In genomic region chr19:10226021-10226375, GRCh38 we compare ENCODE assay signal across 1 cellular context.
TF ChIP-seq lines count a peak whose summit lies in the region.

No MANE protein-coding gene starts in this region.

TF ChIP-seq in GM23338, 12 proteins besides CTCF, POLR2A, EP300 and RAD21:
- TF ChIP-seq STAT1 (IDR thresholded peaks at IDR 0.05; ENCODE audit: unreplicated experiment): no peak
- TF ChIP-seq, protein P1, sequence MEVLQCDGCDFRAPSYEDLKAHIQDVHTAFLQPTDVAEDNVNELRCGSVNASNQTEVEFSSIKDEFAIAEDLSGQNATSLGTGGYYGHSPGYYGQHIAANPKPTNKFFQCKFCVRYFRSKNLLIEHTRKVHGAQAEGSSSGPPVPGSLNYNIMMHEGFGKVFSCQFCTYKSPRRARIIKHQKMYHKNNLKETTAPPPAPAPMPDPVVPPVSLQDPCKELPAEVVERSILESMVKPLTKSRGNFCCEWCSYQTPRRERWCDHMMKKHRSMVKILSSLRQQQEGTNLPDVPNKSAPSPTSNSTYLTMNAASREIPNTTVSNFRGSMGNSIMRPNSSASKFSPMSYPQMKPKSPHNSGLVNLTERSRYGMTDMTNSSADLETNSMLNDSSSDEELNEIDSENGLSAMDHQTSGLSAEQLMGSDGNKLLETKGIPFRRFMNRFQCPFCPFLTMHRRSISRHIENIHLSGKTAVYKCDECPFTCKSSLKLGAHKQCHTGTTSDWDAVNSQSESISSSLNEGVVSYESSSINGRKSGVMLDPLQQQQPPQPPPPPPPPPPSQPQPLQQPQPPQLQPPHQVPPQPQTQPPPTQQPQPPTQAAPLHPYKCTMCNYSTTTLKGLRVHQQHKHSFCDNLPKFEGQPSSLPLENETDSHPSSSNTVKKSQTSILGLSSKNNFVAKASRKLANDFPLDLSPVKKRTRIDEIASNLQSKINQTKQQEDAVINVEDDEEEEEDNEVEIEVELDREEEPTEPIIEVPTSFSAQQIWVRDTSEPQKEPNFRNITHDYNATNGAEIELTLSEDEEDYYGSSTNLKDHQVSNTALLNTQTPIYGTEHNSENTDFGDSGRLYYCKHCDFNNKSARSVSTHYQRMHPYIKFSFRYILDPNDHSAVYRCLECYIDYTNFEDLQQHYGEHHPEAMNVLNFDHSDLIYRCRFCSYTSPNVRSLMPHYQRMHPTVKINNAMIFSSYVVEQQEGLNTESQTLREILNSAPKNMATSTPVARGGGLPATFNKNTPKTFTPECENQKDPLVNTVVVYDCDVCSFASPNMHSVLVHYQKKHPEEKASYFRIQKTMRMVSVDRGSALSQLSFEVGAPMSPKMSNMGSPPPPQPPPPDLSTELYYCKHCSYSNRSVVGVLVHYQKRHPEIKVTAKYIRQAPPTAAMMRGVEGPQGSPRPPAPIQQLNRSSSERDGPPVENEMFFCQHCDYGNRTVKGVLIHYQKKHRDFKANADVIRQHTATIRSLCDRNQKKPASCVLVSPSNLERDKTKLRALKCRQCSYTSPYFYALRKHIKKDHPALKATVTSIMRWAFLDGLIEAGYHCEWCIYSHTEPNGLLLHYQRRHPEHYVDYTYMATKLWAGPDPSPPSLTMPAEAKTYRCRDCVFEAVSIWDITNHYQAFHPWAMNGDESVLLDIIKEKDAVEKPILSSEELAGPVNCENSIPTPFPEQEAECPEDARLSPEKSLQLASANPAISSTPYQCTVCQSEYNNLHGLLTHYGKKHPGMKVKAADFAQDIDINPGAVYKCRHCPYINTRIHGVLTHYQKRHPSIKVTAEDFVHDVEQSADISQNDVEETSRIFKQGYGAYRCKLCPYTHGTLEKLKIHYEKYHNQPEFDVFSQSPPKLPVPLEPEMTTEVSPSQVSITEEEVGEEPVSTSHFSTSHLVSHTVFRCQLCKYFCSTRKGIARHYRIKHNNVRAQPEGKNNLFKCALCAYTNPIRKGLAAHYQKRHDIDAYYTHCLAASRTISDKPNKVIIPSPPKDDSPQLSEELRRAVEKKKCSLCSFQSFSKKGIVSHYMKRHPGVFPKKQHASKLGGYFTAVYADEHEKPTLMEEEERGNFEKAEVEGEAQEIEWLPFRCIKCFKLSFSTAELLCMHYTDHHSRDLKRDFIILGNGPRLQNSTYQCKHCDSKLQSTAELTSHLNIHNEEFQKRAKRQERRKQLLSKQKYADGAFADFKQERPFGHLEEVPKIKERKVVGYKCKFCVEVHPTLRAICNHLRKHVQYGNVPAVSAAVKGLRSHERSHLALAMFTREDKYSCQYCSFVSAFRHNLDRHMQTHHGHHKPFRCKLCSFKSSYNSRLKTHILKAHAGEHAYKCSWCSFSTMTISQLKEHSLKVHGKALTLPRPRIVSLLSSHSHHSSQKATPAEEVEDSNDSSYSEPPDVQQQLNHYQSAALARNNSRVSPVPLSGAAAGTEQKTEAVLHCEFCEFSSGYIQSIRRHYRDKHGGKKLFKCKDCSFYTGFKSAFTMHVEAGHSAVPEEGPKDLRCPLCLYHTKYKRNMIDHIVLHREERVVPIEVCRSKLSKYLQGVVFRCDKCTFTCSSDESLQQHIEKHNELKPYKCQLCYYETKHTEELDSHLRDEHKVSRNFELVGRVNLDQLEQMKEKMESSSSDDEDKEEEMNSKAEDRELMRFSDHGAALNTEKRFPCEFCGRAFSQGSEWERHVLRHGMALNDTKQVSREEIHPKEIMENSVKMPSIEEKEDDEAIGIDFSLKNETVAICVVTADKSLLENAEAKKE (CRISPR knock-in tag; IDR thresholded peaks at IDR 0.05): no peak
- TF ChIP-seq, protein P2, sequence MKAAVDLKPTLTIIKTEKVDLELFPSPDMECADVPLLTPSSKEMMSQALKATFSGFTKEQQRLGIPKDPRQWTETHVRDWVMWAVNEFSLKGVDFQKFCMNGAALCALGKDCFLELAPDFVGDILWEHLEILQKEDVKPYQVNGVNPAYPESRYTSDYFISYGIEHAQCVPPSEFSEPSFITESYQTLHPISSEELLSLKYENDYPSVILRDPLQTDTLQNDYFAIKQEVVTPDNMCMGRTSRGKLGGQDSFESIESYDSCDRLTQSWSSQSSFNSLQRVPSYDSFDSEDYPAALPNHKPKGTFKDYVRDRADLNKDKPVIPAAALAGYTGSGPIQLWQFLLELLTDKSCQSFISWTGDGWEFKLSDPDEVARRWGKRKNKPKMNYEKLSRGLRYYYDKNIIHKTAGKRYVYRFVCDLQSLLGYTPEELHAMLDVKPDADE (IDR thresholded peaks at IDR 0.05): no peak
